Comparison of ENCODE assay signal across 33 cellular contexts in genomic region chr7:105403128-105403527, GRCh38.
"Had no signal": no experiment of that assay in that cellular context is flagged by ENCODE, and none has a peak within 500 bp of the region (broad histone marks: within the 10 kb centered on the region; RNA-seq: fewer than 3 reads in every experiment).

No MANE protein-coding gene starts in this region.

- DNase-seq: MG63, NCI-H1048, NCI-H1092 treated with DMSO at 0.1 percent for 48 hours, NCI-H1105 treated with DMSO at 0.1 percent for 48 hours, NCI-H1417, NCI-H1436, NCI-H146, NCI-H1694, NCI-H187, NCI-H1930, NCI-H2029 treated with DMSO at 0.1 percent for 48 hours, NCI-H2081 treated with DMSO at 0.1 percent for 48 hours, NCI-H2107, NCI-H2171, NCI-H226, NCI-H446 treated with DMSO at 0.1 percent for 48 hours, NCI-H510A, NCI-H524, NCI-H526, NCI-H69, NCI-H748 treated with DMSO at 0.1 percent for 48 hours, NCI-H82, PC-9, SHP77, SIG-M5, SJCRH30, T-cell had no signal

- H3K4me2 ChIP-seq: PC-9 had no signal

- H3K36me3 ChIP-seq: MG63, SJCRH30 had no signal

- H3K9me3 ChIP-seq: MG63, SJCRH30 had no signal

- FAIRE-seq: RCC 7860 had no signal

- H3K36me3 Mint-ChIP-seq: T-cell had no signal

- H3K9me3 Mint-ChIP-seq: T-cell had no signal

- H3K4me3 ChIP-seq: MG63, PC-9, SJCRH30, SK-N-MC had no signal

- H3K4me3 Mint-ChIP-seq: T-cell had no signal

- H3K27me3 ChIP-seq: MG63, SJCRH30 had no signal

- ATAC-seq: Panc1, Right ventricle myocardium inferior, SK-N-SH treated with all-trans-retinoic acid at 6 μM for 48 hours, T-cell had no signal

- H3K27ac ChIP-seq: PC-9, RWPE1, SJCRH30, SK-N-MC had no signal

- H3K4me1 Mint-ChIP-seq: T-cell had no signal

- H3K27me3 Mint-ChIP-seq: T-cell had no signal

- H3K27ac Mint-ChIP-seq: T-cell had no signal
